Comparison of ENCODE assay signal across 21 cellular contexts in the genomic region with DNA sequence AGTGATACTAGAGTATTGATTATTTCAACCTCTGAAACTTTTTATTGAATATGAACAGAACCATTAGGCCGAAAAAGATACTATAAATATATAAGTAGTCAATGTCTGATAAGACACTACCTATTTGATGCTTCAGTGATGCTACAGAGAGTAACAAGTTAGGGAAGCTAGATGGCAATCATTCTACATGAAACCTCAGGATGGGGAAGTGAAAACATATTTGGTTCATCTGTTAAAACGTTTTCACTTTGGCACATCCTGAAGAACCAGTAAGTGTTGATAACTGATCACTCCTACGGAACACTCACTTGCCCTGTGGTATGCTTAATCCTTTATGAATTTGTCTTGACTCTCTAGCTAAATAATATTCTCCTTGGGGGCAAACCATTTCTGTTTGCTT.
DNase-seq lines count a peak whose midpoint lies in the region; ATAC-seq and TF ChIP-seq lines count a peak whose summit lies in the region.
"Had no signal": no experiment of that assay in that cellular context is flagged by ENCODE, and none has a peak within 500 bp of the region (broad histone marks: within the 10 kb centered on the region; RNA-seq: fewer than 3 reads in every experiment).

No MANE protein-coding gene starts in this region.

- DNase-seq in GM13976 (ENCODE audit: low spot score): peak; percentile 3
- DNase-seq in Kasumi-1 (lab: John Stamatoyannopoulos, UW): peak; percentile 21 to 31
- peak; percentile 45 for DNase-seq in RPMI8226
- no peak for DNase-seq in caudate nucleus (lab: John Stamatoyannopoulos, UW)
- no peak for DNase-seq in COLO668 (lab: John Stamatoyannopoulos, UW; ENCODE audit: unreplicated experiment)
- DNase-seq in mesenteric fat pad (ENCODE audit: low spot score): no peak
- DNase-seq: activated CD4-positive, alpha-beta T cell treated with anti-CD3 and anti-CD28 coated beads, Interleukin-2, amount 10 ng/mL, durations not matched to agents 24 days and 14 days; activated naive CD4-positive, alpha-beta T cell; AML-193; aorta; head of caudate nucleus; HFFc6; IMR-90; lower lobe of right lung; naive B cell; NCI-H1105 treated with DMSO at 0.1 percent for 48 hours; testis had no signal

- TF ChIP-seq CTCF in GM13976 (IDR thresholded peaks at IDR 0.05; ENCODE audit: borderline replicate concordance, control extremely low read depth, extremely low read depth, insufficient read depth, missing control alignments): no peak

- no peak overlapping the region for H3K27ac ChIP-seq in caudate nucleus (ENCODE audit: low read depth, low read length)
- H3K27ac ChIP-seq: lower lobe of right lung, parathyroid adenoma, SK-N-MC, testis had no signal

- peak; percentile 71 for ATAC-seq in GM19351 (IDR thresholded peaks at IDR 0.05; ENCODE audit: unreplicated experiment)
- ATAC-seq in GM18498 (IDR thresholded peaks at IDR 0.05; ENCODE audit: unreplicated experiment): no peak
- ATAC-seq: lower lobe of right lung had no signal

- in situ Hi-C loops in GM13976 (cut with MboI; ENCODE audit: low sequenced_read_pairs, unreplicated experiment): no loop called here

Comparison
In these comparisons a context has a peak if more than half of its experiments do, and no peak if none do; other contexts are left out.
1. DNase-seq: peak in GM13976 (single experiment), Kasumi-1 (2 of 2) and RPMI8226 (single experiment); none in caudate nucleus (0 of 61), COLO668 (single experiment) and mesenteric fat pad (single experiment).